ENCODE assay signal across 8 cellular contexts in genomic region chr13:19586904-19587634, GRCh38. TPM values are rescaled to one million over a fixed set of nuclear protein-coding genes. Genes with fewer than 3 reads are reported as not detected.
A peak's percentile ranks its signal among the peaks of the same experiment; 100 is the strongest.
DNase-seq lines count a peak whose midpoint lies in the region; ATAC-seq and TF ChIP-seq lines count a peak whose summit lies in the region.

No MANE protein-coding gene starts in this region.

- WGBS in testis, 2 donors = 24 to 32% methylated on average over 17 of the region's 17 CpGs
- WGBS in esophagus squamous epithelium, 2 donors = 45 to 56% methylated on average over 17 of the region's 17 CpGs

- peak overlapping the region; percentile 88 for H3K4me3 Mint-ChIP-seq in memory B cell

- H3K9me3 ChIP-seq in SJCRH30 (replicated peaks) (no peaks in the 10 kb centered on the region), testis (no peaks in the 10 kb centered on the region), esophagus squamous epithelium (no peaks in the 10 kb centered on the region)

- H3K4me1 Mint-ChIP-seq in memory B cell = peaks cover 22% of the 10 kb centered on the region

- no peak for TF ChIP-seq CTCF in testis (IDR thresholded peaks at IDR 0.05)
- TF ChIP-seq CTCF in esophagus squamous epithelium (IDR thresholded peaks at IDR 0.05) = peak in 1 of 6 experiments; percentile 23

- H3K4me3 ChIP-seq in SJCRH30 (peak overlapping the region; percentile 56), testis (peak overlapping the region; percentile 25 to 39), esophagus squamous epithelium (peak overlapping the region in 2 of 4 donors; percentile 16 to 49)

- H3K27ac Mint-ChIP-seq in memory B cell = peak overlapping the region; percentile 73

- peak overlapping the region; percentile 33 for H3K27ac ChIP-seq in SJCRH30
- H3K27ac ChIP-seq in testis = no peak overlapping the region
- H3K27ac ChIP-seq in esophagus squamous epithelium = no peak overlapping the region

- ATAC-seq in Right ventricle myocardium superior (ENCODE audit: poor library complexity) = peak; percentile 57
- ATAC-seq in HG03097 (IDR thresholded peaks at IDR 0.05; ENCODE audit: low FRiP score, unreplicated experiment) = peak; percentile 84
- peak; percentile 94 for ATAC-seq in memory B cell (ENCODE audit: low read depth)

- no peaks in the 10 kb centered on the region for H3K27me3 ChIP-seq in SJCRH30
- H3K27me3 ChIP-seq in testis = no peaks in the 10 kb centered on the region
- peaks cover 0 to 11% (median 0%) of the 10 kb centered on the region in 4 donors for H3K27me3 ChIP-seq in esophagus squamous epithelium

- peaks cover 9% of the 10 kb centered on the region for H3K27me3 Mint-ChIP-seq in memory B cell

- peaks cover 5% of the 10 kb centered on the region for H3K9me3 Mint-ChIP-seq in memory B cell

- DNase-seq in Right ventricle myocardium superior (peak; percentile 52), cardiac septum (ENCODE audit: low spot score) (no peak), SJCRH30 (peak; percentile 86), memory B cell (ENCODE audit: low spot score in 2 of 2) (peak; percentile 38 to 50), testis (peak; percentile 66), esophagus squamous epithelium (lab: John Stamatoyannopoulos, UW) (no peak)
- peak; percentile 66 for DNase-seq in activated gamma-delta T cell treated with anti-CD3 and anti-CD28 coated beads, Interleukin-2, amount 50 U/mL, for 16 hours (ENCODE audit: low read depth)

- intact Hi-C loops in Right ventricle myocardium superior (cut with DNase I) = no loop called here
- intact Hi-C loops in cardiac septum (cut with DNase I) = no loop called here
- intact Hi-C loops in testis (cut with DNase I; ENCODE audit: low total_unique reads) = no loop called here
- intact Hi-C loops in esophagus squamous epithelium (cut with DNase I) = no loop called here

- peaks cover 3% of the 10 kb centered on the region for H3K36me3 Mint-ChIP-seq in memory B cell

- H3K36me3 ChIP-seq in SJCRH30 = no peaks in the 10 kb centered on the region
- H3K36me3 ChIP-seq in testis (ENCODE audit: low read depth, missing control alignments) = no peaks in the 10 kb centered on the region
- H3K36me3 ChIP-seq in esophagus squamous epithelium = no peaks in the 10 kb centered on the region

- TF ChIP-seq POLR2A in testis (IDR thresholded peaks at IDR 0.05) (no peak), esophagus squamous epithelium (IDR thresholded peaks at IDR 0.05) (no peak)

- H3K4me1 ChIP-seq in SJCRH30 = peaks cover 4% of the 10 kb centered on the region; the same call in 1 of the 2 replicates
- H3K4me1 ChIP-seq in testis = no peaks in the 10 kb centered on the region
- H3K4me1 ChIP-seq in esophagus squamous epithelium = no peaks in the 10 kb centered on the region

RNA-seq across cellular contexts. Expression of gene TPTE2, which starts 25.7 kb away (rescaled TPM):
- total RNA-seq in Right ventricle myocardium superior (not detected), cardiac septum (not detected), testis (1 to 10 TPM; 5.1 to 9.9 TPM), esophagus squamous epithelium (not detected)
- total RNA-seq in SJCRH30 (2014; rRNA removed; shearing (Covaris generic)) = not detected in 2 replicates
- polyA plus RNA-seq in testis (ENCODE audit: insufficient read depth, low read depth, low replicate concordance) = 8.0 TPM

RNA-seq across cellular contexts. Expression of gene MPHOSPH8, which starts 46.4 kb away (rescaled TPM):
- total RNA-seq in Right ventricle myocardium superior (26.0 TPM), cardiac septum (34.1 TPM), testis (10 to 100 TPM; 31.0 to 39.2 TPM), esophagus squamous epithelium (10 to 100 TPM; 11.1 to 26.7 (median 21.4) TPM)
- total RNA-seq in SJCRH30 (2014; rRNA removed; shearing (Covaris generic)) = 25.6 and 29.5 TPM in 2 replicates
- 12.3 TPM for polyA plus RNA-seq in testis (ENCODE audit: insufficient read depth, low read depth, low replicate concordance)

Comparison
In these comparisons a context has a peak if more than half of its experiments do, and no peak if none do; other contexts are left out.
1. DNase-seq: peak in Right ventricle myocardium superior (single experiment), SJCRH30 (2 of 2), activated gamma-delta T cell treated with anti-CD3 and anti-CD28 coated beads, Interleukin-2, amount 50 U/mL, for 16 hours (single experiment), memory B cell (2 of 2) and testis (single experiment); none in cardiac septum (single experiment) and esophagus squamous epithelium (single experiment).
2. Peak in every context shown above with its lines, with median percentiles within 50 percentile points of each other: ATAC-seq.